Comparison of ENCODE assay signal across 8 cellular contexts in genomic region chr12:12899530-12900380, GRCh38. TPM values are rescaled to one million over a fixed set of nuclear protein-coding genes. Genes with fewer than 3 reads are reported as not detected.
DNase-seq lines count a peak whose midpoint lies in the region; ATAC-seq, FAIRE-seq and TF ChIP-seq lines count a peak whose summit lies in the region.

No MANE protein-coding gene starts in this region.

- no peaks in the 10 kb centered on the region for H3K27me3 Mint-ChIP-seq in chondrocyte (ENCODE audit: low read depth)

- no peak overlapping the region for H3K4me3 ChIP-seq in AG09309 (ENCODE audit: control insufficient read depth, low read depth, low read length)

- H3K9me3 Mint-ChIP-seq in chondrocyte (ENCODE audit: low read depth): no peaks in the 10 kb centered on the region

- peaks cover 84% of the 10 kb centered on the region for H3K4me1 Mint-ChIP-seq in chondrocyte (ENCODE audit: low read depth)

- peak; percentile 82 for DNase-seq in AG09309 (ENCODE audit: low read depth)
- peak; percentile 86 for DNase-seq in HS-27A (ENCODE audit: low read depth)
- no peak for DNase-seq in chondrocyte (ENCODE audit: low spot score)
- DNase-seq in renal cortical epithelial cell (ENCODE audit: low read depth): peak; percentile 93
- DNase-seq in GM12892 (ENCODE audit: insufficient read length): no peak
- no peak for DNase-seq in DMS79 (lab: John Stamatoyannopoulos, UW)
- DNase-seq in NCI-H1930 (lab: John Stamatoyannopoulos, UW): no peak

- peak; percentile 86 for ATAC-seq in GM19463 (IDR thresholded peaks at IDR 0.05; ENCODE audit: unreplicated experiment)

- H3K36me3 Mint-ChIP-seq in chondrocyte (ENCODE audit: low read depth): no peaks in the 10 kb centered on the region

- FAIRE-seq in GM12892 (lab: Jason Lieb, UNC): no peak

- H3K27ac Mint-ChIP-seq in chondrocyte (ENCODE audit: unreplicated experiment): peak overlapping the region; percentile 96

- H3K4me3 Mint-ChIP-seq in chondrocyte (ENCODE audit: unreplicated experiment): peak overlapping the region; percentile 23

- no peak for TF ChIP-seq POLR2A in GM12892 (IDR thresholded peaks at IDR 0.05; ENCODE audit: low read depth, low read length)

- no peak for TF ChIP-seq CTCF in AG09309 (IDR thresholded peaks at IDR 0.05; ENCODE audit: control insufficient read depth, insufficient read depth, low read depth, low read length, missing control alignments)
- TF ChIP-seq CTCF in chondrocyte (IDR thresholded peaks at IDR 0.05): no peak

RNA-seq across cellular contexts. Expression of gene GPRC5A, which starts 8.4 kb away (rescaled TPM):
- total RNA-seq in chondrocyte: 8.1 to 13.1 TPM (median 10.5 TPM) in 3 replicates
- total RNA-seq in renal cortical epithelial cell: 55.9 and 101 TPM in 2 replicates
- not detected for polyA plus RNA-seq in GM12892 (2012; ENCODE audit: missing spikeins)

RNA-seq across cellular contexts. Expression of gene GPRC5D, which starts 52.2 kb away (rescaled TPM):
- total RNA-seq in chondrocyte: not detected in 3 replicates
- not detected in 2 replicates for total RNA-seq in renal cortical epithelial cell
- polyA plus RNA-seq in GM12892 (2012; ENCODE audit: missing spikeins): not detected

Comparison
In these comparisons a context has a peak if more than half of its experiments do, and no peak if none do; other contexts are left out.
1. DNase-seq: peak in AG09309 (single experiment), HS-27A (single experiment) and renal cortical epithelial cell (single experiment); none in chondrocyte (single experiment), GM12892 (single experiment), DMS79 (single experiment) and NCI-H1930 (0 of 2).